In genomic region chr22:17845790-17846189, GRCh38 we compare ENCODE assay signal across 14 cellular contexts.
A peak's percentile ranks its signal among the peaks of the same experiment; 100 is the strongest.
DNase-seq lines count a peak whose midpoint lies in the region; ATAC-seq, FAIRE-seq and TF ChIP-seq lines count a peak whose summit lies in the region.
"Had no signal": no experiment of that assay in that cellular context is flagged by ENCODE, and none has a peak within 500 bp of the region (broad histone marks: within the 10 kb centered on the region; RNA-seq: fewer than 3 reads in every experiment).

No MANE protein-coding gene starts in this region.

- no peaks in the 10 kb centered on the region for H3K36me3 ChIP-seq in smooth muscle cell (ENCODE audit: low read depth)
- no peaks in the 10 kb centered on the region for H3K36me3 ChIP-seq in brain microvascular endothelial cell (replicated peaks)

- TF ChIP-seq CTCF in smooth muscle cell (IDR thresholded peaks at IDR 0.05; ENCODE audit: borderline replicate concordance, insufficient read depth, poor library complexity, severe bottlenecking): no peak
- no peak for TF ChIP-seq CTCF in brain microvascular endothelial cell (IDR thresholded peaks at IDR 0.05; ENCODE audit: low read depth, low read length, missing control alignments)

- intact Hi-C loops in right cardiac atrium (cut with DNase I): no loop called here

- H3K27ac ChIP-seq in right cardiac atrium (ENCODE audit: low read length) (peak overlapping the region; percentile 71), smooth muscle cell (ENCODE audit: low read depth) (peak overlapping the region; percentile 72), brain microvascular endothelial cell (no peak overlapping the region)
- H3K27ac ChIP-seq: SJSA1 had no signal

- no peak overlapping the region for H3K4me2 ChIP-seq in smooth muscle cell

- H3F3A ChIP-seq in smooth muscle cell (ENCODE audit: low read depth): no peaks in the 10 kb centered on the region

- no peaks in the 10 kb centered on the region for H4K20me1 ChIP-seq in smooth muscle cell (ENCODE audit: low read depth)

- no peak for FAIRE-seq in urothelium cell line (lab: Jason Lieb, UNC)
- FAIRE-seq: endometrium had no signal

- H3K4me1 ChIP-seq in right cardiac atrium (ENCODE audit: control insufficient read depth, insufficient read depth, low read length) (peaks cover 13% of the 10 kb centered on the region), smooth muscle cell (ENCODE audit: low read depth) (no peaks in the 10 kb centered on the region)
- H3K4me1 ChIP-seq: SJSA1 had no signal

- in situ Hi-C loops in brain microvascular endothelial cell (cut with HindIII; ENCODE audit: low pct_ligation_motif_present, low sequenced_read_pairs): no loop called here

- ATAC-seq in right cardiac atrium (peak; percentile 13 to 62), HG02973 (IDR thresholded peaks at IDR 0.05; ENCODE audit: unreplicated experiment) (no peak)
- ATAC-seq: WTC11 had no signal

- 29% methylated on average over 3 of the region's 3 CpGs for WGBS in right cardiac atrium
- 58% methylated on average over 3 of the region's 3 CpGs for WGBS in smooth muscle cell (ENCODE audit: low lambda C conversion rate)

- H2AFZ ChIP-seq in smooth muscle cell (ENCODE audit: low read depth): no peak overlapping the region

- peak; percentile 72 for DNase-seq in Ammon's horn (ENCODE audit: low spot score)
- peak; percentile 63 for DNase-seq in cerebellar cortex (ENCODE audit: low spot score)
- DNase-seq in right cardiac atrium: peak in 2 of 3 donors; percentile 57 to 74
- no peak for DNase-seq in smooth muscle cell (lab: John Stamatoyannopoulos, UW; ENCODE audit: unreplicated experiment)
- DNase-seq in urothelium cell line (ENCODE audit: low spot score): no peak
- DNase-seq in brain microvascular endothelial cell: no peak
- no peak for DNase-seq in EL
- DNase-seq: NCI-H1436, NCI-H748 treated with DMSO at 0.1 percent for 48 hours had no signal

- no peaks in the 10 kb centered on the region for H3K79me2 ChIP-seq in smooth muscle cell (ENCODE audit: low read depth)

- peak overlapping the region; percentile 17 for H3K9ac ChIP-seq in smooth muscle cell (ENCODE audit: low read depth)

- H3K9me3 ChIP-seq in right cardiac atrium (ENCODE audit: control insufficient read depth, low read length) (no peaks in the 10 kb centered on the region), smooth muscle cell (replicated peaks; ENCODE audit: low read depth) (no peaks in the 10 kb centered on the region)
- H3K9me3 ChIP-seq: adrenal gland, SJSA1 had no signal

- no peak overlapping the region for H3K4me3 ChIP-seq in right cardiac atrium (ENCODE audit: low read length)
- no peak overlapping the region for H3K4me3 ChIP-seq in smooth muscle cell
- H3K4me3 ChIP-seq in brain microvascular endothelial cell (ENCODE audit: low read depth, low read length): no peak overlapping the region
- H3K4me3 ChIP-seq: adrenal gland, SJSA1 had no signal

- H3K27me3 ChIP-seq in right cardiac atrium (ENCODE audit: control insufficient read depth, insufficient read depth) (no peaks in the 10 kb centered on the region), smooth muscle cell (ENCODE audit: low read depth) (no peaks in the 10 kb centered on the region), brain microvascular endothelial cell (replicated peaks) (no peaks in the 10 kb centered on the region)
- H3K27me3 ChIP-seq: adrenal gland, SJSA1 had no signal

Comparison
In these comparisons a context has a peak if more than half of its experiments do, and no peak if none do; other contexts are left out.
1. DNase-seq: peak in Ammon's horn (single experiment), cerebellar cortex (single experiment) and right cardiac atrium (2 of 3); none in smooth muscle cell (single experiment), urothelium cell line (single experiment), brain microvascular endothelial cell (single experiment) and EL (single experiment).